40 cellular contexts compared by ENCODE assay signal in the genomic region with DNA sequence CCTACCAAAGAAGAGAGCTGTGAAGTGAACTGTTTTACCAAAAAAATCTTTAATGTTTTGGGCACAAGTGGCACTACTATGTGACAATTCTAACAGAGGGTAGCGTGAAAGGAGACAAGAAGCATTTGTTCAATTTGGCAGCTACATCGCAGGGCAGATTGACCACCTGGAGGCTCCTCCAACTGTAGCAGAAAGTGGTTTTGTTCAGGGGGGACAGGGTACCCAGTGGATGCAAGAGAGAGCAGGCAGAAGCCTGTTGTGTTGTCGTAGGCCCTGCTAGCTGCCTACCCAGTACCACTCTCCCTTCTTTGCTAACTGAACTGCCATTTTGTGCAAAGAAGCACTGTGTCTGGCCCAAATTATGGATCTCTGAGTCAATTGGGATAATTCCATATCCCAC. TPM values are rescaled to one million over a fixed set of nuclear protein-coding genes. Genes with fewer than 3 reads are reported as not detected.
"Had no signal": no experiment of that assay in that cellular context is flagged by ENCODE, and none has a peak within 500 bp of the region (broad histone marks: within the 10 kb centered on the region; RNA-seq: fewer than 3 reads in every experiment).

No MANE protein-coding gene starts in this region.

- H3K27ac Mint-ChIP-seq: activated B cell treated with CpG ODN at 0.5 μM for 24 hours; activated CD4-positive, alpha-beta memory T cell treated with anti-CD3 and anti-CD28 coated beads for 36 hours; activated CD4-positive, alpha-beta T cell treated with anti-CD3 and anti-CD28 coated beads, Interleukin-2, amount 10 ng/mL, durations not matched to agents 24 days and 14 days; activated CD8-positive, alpha-beta T cell treated with anti-CD3 and anti-CD28 coated beads for 36 hours; activated naive CD4-positive, alpha-beta T cell treated with anti-CD3 and anti-CD28 coated beads for 36 hours; activated naive CD4-positive, alpha-beta T cell treated with anti-CD3 and anti-CD28 coated beads, Interleukin-2, amount 50 U/mL, for 72 hours; activated naive CD8-positive, alpha-beta T cell treated with anti-CD3 and anti-CD28 coated beads for 36 hours; activated T-cell treated with anti-CD3 and anti-CD28 coated beads, Interleukin-2, amount 50 U/mL, for 72 hours; activated T-helper 1 cell treated with anti-CD3 and anti-CD28 coated beads, Interleukin-12 subunit alpha, Interleukin-12 subunit beta, Interleukin-2, Interleukin-4 antibody, amounts not matched to agents 30 ng/mL and 10 ng/mL and 1 ng/mL, durations not matched to agents 14 hours and 24 hours and 36 hours; activated T-helper 17 cell treated with anti-CD3 and anti-CD28 coated beads, Interleukin-2, amount 50 U/mL, for 72 hours; T-helper 1 cell treated with Interleukin-12 subunit alpha and Interleukin-12 subunit beta and Interleukin-4 antibody, amounts not matched to agents 30 μg/mL and 1 μg/mL, for 36 hours; T-helper 2 cell treated with Interferon-gamma antibody and Interleukin-4, amounts not matched to agents 5 μg/mL and 100 μg/mL, for 36 hours had no signal

- H3K4me1 ChIP-seq: adrenal gland, body of pancreas had no signal

- DNase-seq: activated B cell treated with CpG ODN at 0.5 μM for 24 hours; activated CD4-positive, alpha-beta memory T cell treated with anti-CD3 and anti-CD28 coated beads for 36 hours; activated CD4-positive, alpha-beta T cell treated with anti-CD3 and anti-CD28 coated beads for 4 hours; activated CD4-positive, alpha-beta T cell treated with anti-CD3 and anti-CD28 coated beads, Interleukin-2, amount 10 ng/mL, durations not matched to agents 24 days and 14 days; activated CD4-positive, alpha-beta T cell treated with anti-CD3 and anti-CD28 coated beads, Interleukin-2, amount 50 U/mL, for 1 hour; activated CD4-positive, alpha-beta T cell treated with anti-CD3 and anti-CD28 coated beads, Interleukin-2, amount 50 U/mL, for 4 hours; activated CD4-positive, CD25-positive, alpha-beta regulatory T cell treated with anti-CD3 and anti-CD28 coated beads, Interleukin-2, amount 50 U/mL, for 72 hours; activated CD8-positive, alpha-beta memory T cell treated with anti-CD3 and anti-CD28 coated beads, Interleukin-2, amount 50 U/mL, for 4 hours; activated CD8-positive, alpha-beta T cell treated with anti-CD3 and anti-CD28 coated beads for 36 hours; activated effector memory CD4-positive, alpha-beta T cell treated with anti-CD3 and anti-CD28 coated beads, Interleukin-2, amount 50 U/mL, for 16 hours; activated gamma-delta T cell treated with Interleukin-2 at 50 U/mL for 16 hours; activated naive CD4-positive, alpha-beta T cell; activated naive CD4-positive, alpha-beta T cell treated with anti-CD3 and anti-CD28 coated beads for 36 hours; activated naive CD4-positive, alpha-beta T cell treated with anti-CD3 and anti-CD28 coated beads, Interleukin-2, amount 50 U/mL, for 16 hours; activated naive CD8-positive, alpha-beta T cell treated with anti-CD3 and anti-CD28 coated beads for 36 hours; activated T-cell treated with anti-CD3 and anti-CD28 coated beads for 4 hours; activated T-cell treated with anti-CD3 and anti-CD28 coated beads, Interleukin-2, amount 50 U/mL, for 1 hour; activated T-cell treated with anti-CD3 and anti-CD28 coated beads, Interleukin-2, amount 50 U/mL, for 4 hours; activated T-cell treated with anti-CD3 and anti-CD28 coated beads, Interleukin-2, amount 50 U/mL, for 72 hours; adrenal gland; amniotic stem cell; aorta; body of pancreas; brain microvascular endothelial cell; caudate nucleus; T-helper 1 cell; T-helper 2 cell; T-helper 9 cell had no signal

- H3K36me3 Mint-ChIP-seq: activated CD4-positive, alpha-beta memory T cell treated with anti-CD3 and anti-CD28 coated beads for 36 hours; activated naive CD4-positive, alpha-beta T cell treated with anti-CD3 and anti-CD28 coated beads, Interleukin-2, amount 50 U/mL, for 72 hours; activated naive CD8-positive, alpha-beta T cell treated with anti-CD3 and anti-CD28 coated beads for 36 hours had no signal

- H3K4me1 Mint-ChIP-seq: activated B cell treated with CpG ODN at 0.5 μM for 24 hours; activated CD4-positive, alpha-beta T cell treated with anti-CD3 and anti-CD28 coated beads, Interleukin-2, amount 10 ng/mL, durations not matched to agents 24 days and 14 days; activated naive CD8-positive, alpha-beta T cell treated with anti-CD3 and anti-CD28 coated beads for 36 hours; activated T-helper 17 cell treated with anti-CD3 and anti-CD28 coated beads, Interleukin-2, amount 50 U/mL, for 72 hours; central memory CD8-positive, alpha-beta T cell had no signal

- H3K27ac ChIP-seq: adrenal gland, body of pancreas, brain microvascular endothelial cell, breast epithelium, cardiac muscle cell, VCaP had no signal

- H3K4me3 Mint-ChIP-seq: activated B cell treated with CpG ODN at 0.5 μM for 24 hours; activated CD4-positive, alpha-beta memory T cell treated with anti-CD3 and anti-CD28 coated beads for 36 hours; activated CD4-positive, alpha-beta T cell treated with anti-CD3 and anti-CD28 coated beads, Interleukin-2, amount 10 ng/mL, durations not matched to agents 24 days and 14 days; activated CD8-positive, alpha-beta T cell treated with anti-CD3 and anti-CD28 coated beads for 36 hours; activated naive CD4-positive, alpha-beta T cell treated with anti-CD3 and anti-CD28 coated beads for 36 hours; activated naive CD8-positive, alpha-beta T cell treated with anti-CD3 and anti-CD28 coated beads for 36 hours; activated T-cell treated with anti-CD3 and anti-CD28 coated beads, Interleukin-2, amount 50 U/mL, for 4 hours; activated T-cell treated with anti-CD3 and anti-CD28 coated beads, Interleukin-2, amount 50 U/mL, for 72 hours; activated T-helper 1 cell treated with anti-CD3 and anti-CD28 coated beads, Interleukin-12 subunit alpha, Interleukin-12 subunit beta, Interleukin-2, Interleukin-4 antibody, amounts not matched to agents 30 ng/mL and 10 ng/mL and 1 ng/mL, durations not matched to agents 14 hours and 24 hours and 36 hours; activated T-helper 17 cell treated with anti-CD3 and anti-CD28 coated beads, Interleukin-2, amount 50 U/mL, for 72 hours; central memory CD8-positive, alpha-beta T cell; T-helper 1 cell treated with Interleukin-12 subunit alpha and Interleukin-12 subunit beta and Interleukin-4 antibody, amounts not matched to agents 30 μg/mL and 1 μg/mL, for 36 hours; T-helper 2 cell treated with Interferon-gamma antibody and Interleukin-4, amounts not matched to agents 5 μg/mL and 100 μg/mL, for 36 hours had no signal

- H3K4me3 ChIP-seq: adrenal gland, body of pancreas, breast epithelium, cardiac muscle cell had no signal

- H3K9me3 ChIP-seq: adrenal gland, body of pancreas, breast epithelium had no signal

- H3K36me3 ChIP-seq: adrenal gland, brain microvascular endothelial cell, breast epithelium, cardiac muscle cell had no signal

- FAIRE-seq: astrocyte, colon, TTC549 had no signal

- H3K27me3 ChIP-seq: adrenal gland, body of pancreas, brain microvascular endothelial cell, breast epithelium, cardiac muscle cell had no signal

- ATAC-seq: activated CD8-positive, alpha-beta T cell treated with anti-CD3 and anti-CD28 coated beads for 36 hours; activated naive CD4-positive, alpha-beta T cell treated with anti-CD3 and anti-CD28 coated beads, Interleukin-2, amount 50 U/mL, for 72 hours; activated T-cell treated with anti-CD3 and anti-CD28 coated beads, Interleukin-2, amount 50 U/mL, for 4 hours; activated T-cell treated with anti-CD3 and anti-CD28 coated beads, Interleukin-2, amount 50 U/mL, for 72 hours; activated T-helper 17 cell treated with anti-CD3 and anti-CD28 coated beads, Interleukin-2, amount 50 U/mL, for 72 hours; body of pancreas had no signal

- H3K9me3 Mint-ChIP-seq: activated T-cell treated with anti-CD3 and anti-CD28 coated beads, Interleukin-2, amount 50 U/mL, for 72 hours; activated T-helper 1 cell treated with anti-CD3 and anti-CD28 coated beads, Interleukin-12 subunit alpha, Interleukin-12 subunit beta, Interleukin-2, Interleukin-4 antibody, amounts not matched to agents 30 ng/mL and 10 ng/mL and 1 ng/mL, durations not matched to agents 14 hours and 24 hours and 36 hours; activated T-helper 17 cell treated with anti-CD3 and anti-CD28 coated beads, Interleukin-2, amount 50 U/mL, for 72 hours; central memory CD8-positive, alpha-beta T cell; T-helper 1 cell treated with Interleukin-12 subunit alpha and Interleukin-12 subunit beta and Interleukin-4 antibody, amounts not matched to agents 30 μg/mL and 1 μg/mL, for 36 hours; T-helper 2 cell treated with Interferon-gamma antibody and Interleukin-4, amounts not matched to agents 5 μg/mL and 100 μg/mL, for 36 hours had no signal

RNA-seq across cellular contexts. Expression of a gene that starts 54.8 kb away (rescaled TPM):
- total RNA-seq: activated B cell treated with CpG ODN at 0.5 μM for 24 hours; activated CD4-positive, alpha-beta memory T cell treated with anti-CD3 and anti-CD28 coated beads for 36 hours had no signal
